Comparison of ENCODE assay signal across 8 cellular contexts in the genomic region with DNA sequence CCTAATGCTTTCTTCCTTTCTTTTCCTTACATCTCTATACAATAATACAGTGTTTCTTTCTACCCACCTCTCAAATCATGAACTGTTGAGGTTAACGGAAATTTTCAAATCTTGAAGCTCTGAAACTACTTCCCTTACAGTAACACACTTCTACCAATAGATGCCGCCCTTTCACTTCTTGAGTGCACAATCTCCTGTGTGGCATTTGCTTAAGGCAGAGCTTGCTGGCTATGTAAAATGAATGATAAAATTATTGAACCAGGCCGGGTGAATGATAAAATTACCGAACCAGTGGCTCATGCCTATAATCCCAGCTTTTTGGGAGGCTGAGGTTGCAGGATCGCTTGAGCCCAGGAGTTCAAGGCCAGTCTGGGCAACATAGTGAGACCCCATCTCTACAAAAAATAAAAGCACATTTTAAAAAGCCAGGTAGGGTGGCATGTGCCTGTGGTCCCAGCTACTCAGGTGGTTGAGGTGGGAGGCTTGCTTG. TPM values are rescaled to one million over a fixed set of nuclear protein-coding genes. Genes with fewer than 3 reads are reported as not detected.
DNase-seq lines count a peak whose midpoint lies in the region; ATAC-seq, FAIRE-seq and TF ChIP-seq lines count a peak whose summit lies in the region.

No MANE protein-coding gene starts in this region.

- peak; percentile 86 for ATAC-seq in CD8-positive, alpha-beta T cell
- ATAC-seq in GM18517 (IDR thresholded peaks at IDR 0.05; ENCODE audit: unreplicated experiment), result peak; percentile 51
- peak; percentile 91 for ATAC-seq in mucosa of descending colon
- no peak for ATAC-seq in GM21825 (IDR thresholded peaks at IDR 0.05; ENCODE audit: unreplicated experiment)
- ATAC-seq in HG02981 (IDR thresholded peaks at IDR 0.05; ENCODE audit: unreplicated experiment), result no peak

- H3K27ac Mint-ChIP-seq in CD8-positive, alpha-beta T cell, result peak overlapping the region; percentile 33

- peaks cover 4% of the 10 kb centered on the region for H3K36me3 ChIP-seq in CD8-positive, alpha-beta T cell (ENCODE audit: insufficient read depth, low read length)
- no peaks in the 10 kb centered on the region for H3K36me3 ChIP-seq in endothelial cell of umbilical vein (ENCODE audit: control insufficient read depth in 2 of 2, extremely low read depth in 1 of 2, insufficient read depth in 2 of 2, low read length in 2 of 2)
- no peaks in the 10 kb centered on the region for H3K36me3 ChIP-seq in mucosa of descending colon (ENCODE audit: low read depth)

- no peaks in the 10 kb centered on the region for H4K20me1 ChIP-seq in endothelial cell of umbilical vein (replicated peaks; ENCODE audit: control insufficient read depth, extremely low read depth, insufficient read depth, low read length)

- peaks cover 79% of the 10 kb centered on the region for H3K36me3 Mint-ChIP-seq in CD8-positive, alpha-beta T cell

- H2AFZ ChIP-seq in endothelial cell of umbilical vein (ENCODE audit: low read depth, low read length), result no peak overlapping the region

- H3K9ac ChIP-seq in endothelial cell of umbilical vein (replicated peaks; ENCODE audit: extremely low read depth, insufficient read depth, low read length), result no peak overlapping the region

- H3K27ac ChIP-seq in CD8-positive, alpha-beta T cell (ENCODE audit: low read depth, low read length), result no peak overlapping the region
- no peak overlapping the region for H3K27ac ChIP-seq in endothelial cell of umbilical vein (ENCODE audit: insufficient read depth, low read depth, low read length)

- POLR2A ChIA-PET in CD8-positive, alpha-beta T cell (lab: Charles Lee), result interaction anchor here (0.6 to 2.5 kb wide), 8 partner anchors 9 to 249 kb away, joined by 3 to 8 read pairs (median 3); no protein-coding TSS in a partner anchor
- POLR2A ChIA-PET in endothelial cell of umbilical vein (lab: Charles Lee), result no interaction called here

- H3K27me3 Mint-ChIP-seq in CD8-positive, alpha-beta T cell (ENCODE audit: low read depth), result no peaks in the 10 kb centered on the region

- H3K9me3 ChIP-seq in CD8-positive, alpha-beta T cell (ENCODE audit: low read length), result no peaks in the 10 kb centered on the region
- H3K9me3 ChIP-seq in endothelial cell of umbilical vein (replicated peaks; ENCODE audit: control insufficient read depth, insufficient read depth, low read length), result no peaks in the 10 kb centered on the region
- H3K9me3 ChIP-seq in mucosa of descending colon, result no peaks in the 10 kb centered on the region

- no peaks in the 10 kb centered on the region for H3K9me1 ChIP-seq in endothelial cell of umbilical vein (replicated peaks; ENCODE audit: control insufficient read depth, extremely low read depth, insufficient read depth, low read length)

- peaks cover 1% of the 10 kb centered on the region for H3K79me2 ChIP-seq in endothelial cell of umbilical vein (ENCODE audit: control insufficient read depth, insufficient read depth, low read length)

- no peak overlapping the region for H3K4me3 ChIP-seq in CD8-positive, alpha-beta T cell (ENCODE audit: low read depth, low read length)
- H3K4me3 ChIP-seq in endothelial cell of umbilical vein (replicated peaks in 1 of 3; ENCODE audit: insufficient read depth in 1 of 3, low read depth in 1 of 3, low read length in 3 of 3), result no peak overlapping the region
- H3K4me3 ChIP-seq in mucosa of descending colon, result no peak overlapping the region

- dilution Hi-C loops in endothelial cell of umbilical vein (cut with MboI; ENCODE audit: extremely low pct_ligation_motif_present, low sequenced_read_pairs), result no loop called here

- no peaks in the 10 kb centered on the region for H3K9me3 Mint-ChIP-seq in CD8-positive, alpha-beta T cell

- DNase-seq in CD8-positive, alpha-beta T cell, result peak in 3 of 7 experiments; percentile 30 to 42 (median 40)
- DNase-seq in NCI-H2171 (lab: John Stamatoyannopoulos, UW) (peak; percentile 73), endothelial cell of umbilical vein (ENCODE audit: low read depth, low spot score) (peak; percentile 82), mucosa of descending colon (peak in 1 of 3 donors; percentile 46)

- intact Hi-C loops in CD8-positive, alpha-beta T cell (cut with DNase I, micrococcal nuclease), result loop anchor here (1.0 to 5.0 kb wide), 7 partner anchors 37 to 268 kb away; a partner anchor contains a TSS
- intact Hi-C loops in endothelial cell of umbilical vein (cut with micrococcal nuclease) (loop anchor here (1.0 to 2.0 kb wide), 4 partner anchors 33 to 247 kb away; no protein-coding TSS in a partner anchor), mucosa of descending colon (cut with DNase I, micrococcal nuclease) (no loop called here)

- TF ChIP-seq CTCF in CD8-positive, alpha-beta T cell (IDR thresholded peaks at IDR 0.05), result peak; percentile 90
- TF ChIP-seq CTCF in endothelial cell of umbilical vein (IDR thresholded peaks at IDR 0.05; ENCODE audit: extremely low read depth in 1 of 2, insufficient read depth in 1 of 2, low read depth in 1 of 2, low read length in 2 of 2), result peak; percentile 72 to 77
- TF ChIP-seq CTCF in mucosa of descending colon (IDR thresholded peaks at IDR 0.05), result peak; percentile 78

- no peak overlapping the region for H3K4me2 ChIP-seq in endothelial cell of umbilical vein (ENCODE audit: insufficient read depth, low read length)

- H3K4me1 Mint-ChIP-seq in CD8-positive, alpha-beta T cell (ENCODE audit: low read depth), result peaks cover 79% of the 10 kb centered on the region

- TF ChIP-seq POLR2A in endothelial cell of umbilical vein (IDR thresholded peaks at IDR 0.05; ENCODE audit: low read depth, low read length), result no peak

- H3K4me1 ChIP-seq in CD8-positive, alpha-beta T cell (ENCODE audit: insufficient read depth, low read length), result peaks cover 40% of the 10 kb centered on the region
- peaks cover 19% of the 10 kb centered on the region for H3K4me1 ChIP-seq in endothelial cell of umbilical vein (ENCODE audit: control insufficient read depth, extremely low read depth, insufficient read depth, low read length)
- H3K4me1 ChIP-seq in mucosa of descending colon (ENCODE audit: low read depth), result peaks cover 12% of the 10 kb centered on the region

- BruUV-seq in endothelial cell of umbilical vein (replicated peaks; lab: Mats Ljungman, UMichigan), result no TSS peak

- FAIRE-seq in TTC549 (lab: Jason Lieb, UNC) (peak; percentile 85), endothelial cell of umbilical vein (lab: Jason Lieb, UNC) (peak; percentile 85)

- CTCF ChIA-PET in CD8-positive, alpha-beta T cell (lab: Charles Lee), result interaction anchor here (0.6 to 5.8 kb wide), 35 partner anchors 9 to 250 kb away, joined by 3 to 96 read pairs (median 5); a partner anchor contains a TSS
- CTCF ChIA-PET in endothelial cell of umbilical vein (lab: Charles Lee), result interaction anchor here (0.6 to 5.2 kb wide), 64 partner anchors 9 to 727 kb away, joined by 3 to 411 read pairs (median 5); a partner anchor contains a TSS

- no peaks in the 10 kb centered on the region for H3K27me3 ChIP-seq in CD8-positive, alpha-beta T cell (ENCODE audit: insufficient read depth, low read length)
- H3K27me3 ChIP-seq in endothelial cell of umbilical vein (ENCODE audit: control insufficient read depth in 2 of 2, insufficient read depth in 2 of 2, low read length in 2 of 2), result no peaks in the 10 kb centered on the region

- no peak overlapping the region for H3K4me3 Mint-ChIP-seq in CD8-positive, alpha-beta T cell

TF ChIP-seq in endothelial cell of umbilical vein, 7 proteins besides CTCF, POLR2A, EP300 and RAD21:
- TF ChIP-seq, protein P1, sequence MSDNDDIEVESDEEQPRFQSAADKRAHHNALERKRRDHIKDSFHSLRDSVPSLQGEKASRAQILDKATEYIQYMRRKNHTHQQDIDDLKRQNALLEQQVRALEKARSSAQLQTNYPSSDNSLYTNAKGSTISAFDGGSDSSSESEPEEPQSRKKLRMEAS (IDR thresholded peaks at IDR 0.05; ENCODE audit: insufficient read depth, insufficient read length), result no peak
- TF ChIP-seq FOS (IDR thresholded peaks at IDR 0.05; ENCODE audit: borderline replicate concordance, insufficient read depth, low read length), result no peak
- no peak for TF ChIP-seq JUN (IDR thresholded peaks at IDR 0.05; ENCODE audit: borderline replicate concordance, insufficient read depth, insufficient read length, low read depth)
- TF ChIP-seq GATA2 (IDR thresholded peaks at IDR 0.05; ENCODE audit: insufficient read depth, insufficient read length, low read depth, low read length), result no peak
- no peak for TF ChIP-seq POLR2AphosphoS5 (IDR thresholded peaks at IDR 0.05; ENCODE audit: insufficient read depth, low read depth, low read length)
- no peak for TF ChIP-seq MYC (IDR thresholded peaks at IDR 0.05; ENCODE audit: low read depth, low read length)
- TF ChIP-seq EZH2 (IDR thresholded peaks at IDR 0.05; ENCODE audit: borderline replicate concordance, low read depth, low read length, severe bottlenecking), result no peak

RNA-seq across cellular contexts. Expression of a gene that starts 56.8 kb away (rescaled TPM):
- not detected for total RNA-seq in CD8-positive, alpha-beta T cell
- total RNA-seq in endothelial cell of umbilical vein (0.23 and 0.29 TPM in 2 replicates), mucosa of descending colon (under 1 TPM in 2 of 3 donors, not detected in 1; 0.09 to 0.17 TPM)
- polyA plus RNA-seq in endothelial cell of umbilical vein, result 0.14 and 0.29 TPM in 2 replicates
- polyA plus RNA-seq in endothelial cell of umbilical vein (2011; cell fraction: cytosol; rRNA removed), result 0.13 and 0.18 TPM in 2 replicates
- 0.06 and 0.08 TPM in 2 replicates for polyA plus RNA-seq in endothelial cell of umbilical vein (2011; cell fraction: nucleus; rRNA removed)
- polyA plus RNA-seq in endothelial cell of umbilical vein (2012), result 0.24 and 0.29 TPM in 2 replicates
- 0.49 and 0.63 TPM in 2 replicates for polyA minus RNA-seq in endothelial cell of umbilical vein
- polyA minus RNA-seq in endothelial cell of umbilical vein (2011; cell fraction: cytosol; rRNA and poly(A)+ RNA removed), result not detected
- 0.24 TPM in 1 of 2 replicates, not detected in the other for polyA minus RNA-seq in endothelial cell of umbilical vein (2011; cell fraction: nucleus; rRNA and poly(A)+ RNA removed)

Comparison
In these comparisons a context has a peak if more than half of its experiments do, and no peak if none do; other contexts are left out.
1. ATAC-seq: peak in CD8-positive, alpha-beta T cell (single experiment), GM18517 (single experiment) and mucosa of descending colon (single experiment); none in GM21825 (single experiment) and HG02981 (single experiment).
2. intact Hi-C loops: an anchor here in CD8-positive, alpha-beta T cell (1.0 to 5.0 kb wide) and endothelial cell of umbilical vein (1.0 to 2.0 kb wide); none called in mucosa of descending colon.
3. Peak in every context shown above with its lines, with median percentiles within 50 percentile points of each other: CTCF ChIP-seq.